In genomic region chr4:163166041-163166579, GRCh38 we compare ENCODE assay signal across 8 cellular contexts. TPM values are rescaled to one million over a fixed set of nuclear protein-coding genes. Genes with fewer than 3 reads are reported as not detected.
A peak's percentile ranks its signal among the peaks of the same experiment; 100 is the strongest.
DNase-seq lines count a peak whose midpoint lies in the region; ATAC-seq and TF ChIP-seq lines count a peak whose summit lies in the region.

No MANE protein-coding gene starts in this region.

- no peaks in the 10 kb centered on the region for H3K9me3 ChIP-seq in RWPE2 (ENCODE audit: severe bottlenecking)
- no peaks in the 10 kb centered on the region for H3K9me3 ChIP-seq in tibial artery

- H3K36me3 ChIP-seq in RWPE2 (ENCODE audit: low read depth): peaks cover 25% of the 10 kb centered on the region
- H3K36me3 ChIP-seq in tibial artery: peaks cover 0 to 23% (median 0%) of the 10 kb centered on the region in 3 donors

- no peak for DNase-seq in AG09309 (ENCODE audit: low read depth)
- DNase-seq in RWPE2 (ENCODE audit: low spot score): peak; percentile 58
- peak; percentile 19 for DNase-seq in activated gamma-delta T cell treated with anti-CD3 and anti-CD28 coated beads, Interleukin-2, amount 50 U/mL, for 16 hours (ENCODE audit: low read depth)
- DNase-seq in glomerular visceral epithelial cell (ENCODE audit: extremely low spot score): peak; percentile 55
- DNase-seq in osteocyte (ENCODE audit: extremely low spot score, unreplicated experiment): peak; percentile 88
- DNase-seq in tibial artery: peak; percentile 44 to 78

- no peaks in the 10 kb centered on the region for H3K27me3 Mint-ChIP-seq in osteocyte (ENCODE audit: unreplicated experiment)

- peaks cover 10% of the 10 kb centered on the region for H3K4me1 ChIP-seq in RWPE2 (ENCODE audit: insufficient read depth, poor library complexity, severe bottlenecking)
- H3K4me1 ChIP-seq in tibial artery: peaks cover 0 to 39% (median 17%) of the 10 kb centered on the region in 4 donors

- ATAC-seq in GM18873 (IDR thresholded peaks at IDR 0.05; ENCODE audit: low FRiP score, unreplicated experiment) (peak; percentile 42), HG03139 (IDR thresholded peaks at IDR 0.05; ENCODE audit: unreplicated experiment) (peak; percentile 55), RWPE2 (ENCODE audit: low read depth) (peak; percentile 77)

- H3K27ac ChIP-seq in RWPE2 (ENCODE audit: poor library complexity, severe bottlenecking) (peak overlapping the region; percentile 44), tibial artery (peak overlapping the region; percentile 92 to 93)

- no peaks in the 10 kb centered on the region for H3K9me3 Mint-ChIP-seq in osteocyte (ENCODE audit: unreplicated experiment)

- H3K4me1 Mint-ChIP-seq in osteocyte (ENCODE audit: unreplicated experiment): peaks cover 19% of the 10 kb centered on the region

- peak overlapping the region; percentile 85 for H3K4me3 Mint-ChIP-seq in osteocyte (ENCODE audit: unreplicated experiment)

- H3K36me3 Mint-ChIP-seq in osteocyte (ENCODE audit: unreplicated experiment): peaks cover 5% of the 10 kb centered on the region

- intact Hi-C loops in tibial artery (cut with DNase I; ENCODE audit: low total_unique reads): loop anchor here (10.0 kb wide), 1 partner anchor 169 kb away; the partner anchor contains the start of gene NPY1R

- H3K4me3 ChIP-seq in AG09309 (ENCODE audit: control insufficient read depth, low read depth, low read length) (peak overlapping the region; percentile 99), RWPE2 (ENCODE audit: severe bottlenecking) (peak overlapping the region; percentile 95), tibial artery (peak overlapping the region; percentile 78 to 81)

- H3K27me3 ChIP-seq in RWPE2 (ENCODE audit: insufficient read depth, poor library complexity, severe bottlenecking) (no peaks in the 10 kb centered on the region), tibial artery (no peaks in the 10 kb centered on the region)

- H3K27ac Mint-ChIP-seq in osteocyte (ENCODE audit: unreplicated experiment): peak overlapping the region; percentile 96

- TF ChIP-seq CTCF in AG09309 (IDR thresholded peaks at IDR 0.05; ENCODE audit: control insufficient read depth, insufficient read depth, low read depth, low read length, missing control alignments) (no peak), RWPE2 (IDR thresholded peaks at IDR 0.05; ENCODE audit: poor library complexity, severe bottlenecking) (no peak), osteocyte (IDR thresholded peaks at IDR 0.05) (no peak), tibial artery (IDR thresholded peaks at IDR 0.05) (no peak)

RNA-seq across cellular contexts. Expression of gene NAF1, which starts 0.6 kb away (rescaled TPM):
- 18.1 and 18.5 TPM in 2 replicates for total RNA-seq in osteocyte
